ENCODE assay signal across 1 cellular context in the genomic region with DNA sequence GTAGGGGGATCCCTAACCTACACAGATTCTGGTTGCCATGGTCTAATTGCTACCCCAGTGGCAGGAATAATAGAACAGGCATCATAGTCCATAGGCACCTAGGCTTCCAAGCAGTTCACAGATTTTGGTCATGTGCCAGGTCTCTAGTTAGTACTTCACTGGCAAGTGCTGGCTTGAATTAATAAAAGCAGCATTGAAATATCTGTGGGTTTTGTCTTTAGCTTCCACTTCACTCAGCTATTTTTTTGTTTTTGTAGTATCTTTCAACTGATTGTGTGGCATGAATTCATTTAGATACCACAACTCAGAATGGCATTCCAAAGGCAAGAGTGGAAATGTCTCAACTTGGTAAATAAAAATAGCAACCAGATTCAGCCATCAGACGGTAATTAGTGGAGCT.
TF ChIP-seq lines count a peak whose summit lies in the region.

No MANE protein-coding gene starts in this region.

TF ChIP-seq in SK-N-SH treated with all-trans-retinoic acid at 6 μM for 48 hours, 23 proteins besides CTCF, POLR2A, EP300 and RAD21 (continued from another document):
- TF ChIP-seq, protein P1, sequence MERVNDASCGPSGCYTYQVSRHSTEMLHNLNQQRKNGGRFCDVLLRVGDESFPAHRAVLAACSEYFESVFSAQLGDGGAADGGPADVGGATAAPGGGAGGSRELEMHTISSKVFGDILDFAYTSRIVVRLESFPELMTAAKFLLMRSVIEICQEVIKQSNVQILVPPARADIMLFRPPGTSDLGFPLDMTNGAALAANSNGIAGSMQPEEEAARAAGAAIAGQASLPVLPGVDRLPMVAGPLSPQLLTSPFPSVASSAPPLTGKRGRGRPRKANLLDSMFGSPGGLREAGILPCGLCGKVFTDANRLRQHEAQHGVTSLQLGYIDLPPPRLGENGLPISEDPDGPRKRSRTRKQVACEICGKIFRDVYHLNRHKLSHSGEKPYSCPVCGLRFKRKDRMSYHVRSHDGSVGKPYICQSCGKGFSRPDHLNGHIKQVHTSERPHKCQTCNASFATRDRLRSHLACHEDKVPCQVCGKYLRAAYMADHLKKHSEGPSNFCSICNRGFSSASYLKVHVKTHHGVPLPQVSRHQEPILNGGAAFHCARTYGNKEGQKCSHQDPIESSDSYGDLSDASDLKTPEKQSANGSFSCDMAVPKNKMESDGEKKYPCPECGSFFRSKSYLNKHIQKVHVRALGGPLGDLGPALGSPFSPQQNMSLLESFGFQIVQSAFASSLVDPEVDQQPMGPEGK (CRISPR knock-in tag; IDR thresholded peaks at IDR 0.05; ENCODE audit: borderline replicate concordance): 0 out of 2 replicates have a peak, but pooled peaks have one; percentile 21
- TF ChIP-seq GLIS3 (CRISPR knock-in tag; IDR thresholded peaks at IDR 0.05) (no peak), ESRRG (CRISPR knock-in tag; IDR thresholded peaks at IDR 0.05) (0 out of 2 replicates have a peak, but pooled peaks have one; percentile 5)
